ENCODE assay signal across 26 cellular contexts in genomic region chr9:81138173-81138572, GRCh38.
"Had no signal": no experiment of that assay in that cellular context is flagged by ENCODE, and none has a peak within 500 bp of the region (broad histone marks: within the 10 kb centered on the region; RNA-seq: fewer than 3 reads in every experiment).

No MANE protein-coding gene starts in this region.

- H3K27ac Mint-ChIP-seq: activated B cell treated with CpG ODN at 0.5 μM for 24 hours; activated CD4-positive, alpha-beta T cell treated with anti-CD3 and anti-CD28 coated beads, Interleukin-2, amount 10 ng/mL, durations not matched to agents 24 days and 14 days; activated CD8-positive, alpha-beta memory T cell treated with anti-CD3 and anti-CD28 coated beads, Interleukin-2, amount 10 ng/mL, durations not matched to agents 7 days and 5 days; activated naive CD4-positive, alpha-beta T cell treated with anti-CD3 and anti-CD28 coated beads, Interleukin-2, amount 50 U/mL, for 72 hours; activated naive CD8-positive, alpha-beta T cell treated with anti-CD3 and anti-CD28 coated beads, Interleukin-2, amount 50 U/mL, for 24 hours; activated T-cell treated with anti-CD3 and anti-CD28 coated beads, Interleukin-2, amount 50 U/mL, for 24 hours; brain; T-cell had no signal

- H3K4me1 Mint-ChIP-seq: activated B cell treated with CpG ODN at 0.5 μM for 24 hours; activated CD4-positive, alpha-beta T cell treated with anti-CD3 and anti-CD28 coated beads, Interleukin-2, amount 10 ng/mL, durations not matched to agents 24 days and 14 days; activated CD8-positive, alpha-beta memory T cell treated with anti-CD3 and anti-CD28 coated beads, Interleukin-2, amount 10 ng/mL, durations not matched to agents 7 days and 5 days; activated naive CD8-positive, alpha-beta T cell treated with anti-CD3 and anti-CD28 coated beads, Interleukin-2, amount 50 U/mL, for 24 hours; central memory CD8-positive, alpha-beta T cell; T-cell had no signal

- H3K27me3 Mint-ChIP-seq: activated B cell treated with CpG ODN at 0.5 μM for 24 hours; activated CD4-positive, alpha-beta T cell treated with anti-CD3 and anti-CD28 coated beads, Interleukin-2, amount 10 ng/mL, durations not matched to agents 24 days and 14 days; activated CD8-positive, alpha-beta memory T cell treated with anti-CD3 and anti-CD28 coated beads, Interleukin-2, amount 10 ng/mL, durations not matched to agents 7 days and 5 days; activated naive CD8-positive, alpha-beta T cell treated with anti-CD3 and anti-CD28 coated beads, Interleukin-2, amount 50 U/mL, for 24 hours; activated T-cell treated with anti-CD3 and anti-CD28 coated beads, Interleukin-2, amount 50 U/mL, for 24 hours; central memory CD8-positive, alpha-beta T cell; T-cell had no signal

- DNase-seq: activated B cell treated with CpG ODN at 0.5 μM for 24 hours; activated CD4-positive, alpha-beta T cell treated with anti-CD3 and anti-CD28 coated beads for 1 hour; activated CD4-positive, alpha-beta T cell treated with anti-CD3 and anti-CD28 coated beads, Interleukin-2, amount 10 ng/mL, durations not matched to agents 24 days and 14 days; activated CD4-positive, alpha-beta T cell treated with anti-CD3 and anti-CD28 coated beads, Interleukin-2, amount 50 U/mL, for 48 hours; activated CD8-positive, alpha-beta memory T cell treated with anti-CD3 and anti-CD28 coated beads, Interleukin-2, amount 10 ng/mL, durations not matched to agents 7 days and 5 days; activated effector memory CD4-positive, alpha-beta T cell treated with anti-CD3 and anti-CD28 coated beads, Interleukin-2, amount 50 U/mL, for 16 hours; activated naive CD4-positive, alpha-beta T cell treated with Interleukin-2 at 50 U/mL for 16 hours; activated naive CD8-positive, alpha-beta T cell treated with anti-CD3 and anti-CD28 coated beads, Interleukin-2, amount 50 U/mL, for 24 hours; activated T-cell treated with anti-CD3 and anti-CD28 coated beads, Interleukin-2, amount 50 U/mL, for 24 hours; amygdala; MG63; NCI-H1105 treated with DMSO at 0.1 percent for 48 hours; NCI-H1930; NCI-H510A treated with DMSO at 0.1 percent for 48 hours; NCI-H774; NK-92 treated with Interleukin-12 subunit alpha and Interleukin-12 subunit beta, amount 100 ng/mL, for 24 hours; OCI-M1; RPMI8226; T-cell; T-helper 2 cell; T1000 had no signal

- H3K9me3 Mint-ChIP-seq: activated B cell treated with CpG ODN at 0.5 μM for 24 hours; activated CD4-positive, alpha-beta T cell treated with anti-CD3 and anti-CD28 coated beads, Interleukin-2, amount 10 ng/mL, durations not matched to agents 24 days and 14 days; activated naive CD8-positive, alpha-beta T cell treated with anti-CD3 and anti-CD28 coated beads, Interleukin-2, amount 50 U/mL, for 24 hours; activated T-cell treated with anti-CD3 and anti-CD28 coated beads, Interleukin-2, amount 50 U/mL, for 24 hours had no signal

- ATAC-seq: activated CD8-positive, alpha-beta memory T cell treated with anti-CD3 and anti-CD28 coated beads, Interleukin-2, amount 10 ng/mL, durations not matched to agents 7 days and 5 days; activated naive CD4-positive, alpha-beta T cell treated with anti-CD3 and anti-CD28 coated beads, Interleukin-2, amount 50 U/mL, for 72 hours; activated naive CD8-positive, alpha-beta T cell treated with anti-CD3 and anti-CD28 coated beads, Interleukin-2, amount 50 U/mL, for 24 hours; Panc1; Right ventricle myocardium inferior; T-cell had no signal

- H3K36me3 Mint-ChIP-seq: activated CD8-positive, alpha-beta memory T cell treated with anti-CD3 and anti-CD28 coated beads, Interleukin-2, amount 10 ng/mL, durations not matched to agents 7 days and 5 days; activated naive CD4-positive, alpha-beta T cell treated with anti-CD3 and anti-CD28 coated beads, Interleukin-2, amount 50 U/mL, for 72 hours; brain; T-cell had no signal

- H3K4me3 Mint-ChIP-seq: activated B cell treated with CpG ODN at 0.5 μM for 24 hours; activated CD4-positive, alpha-beta T cell treated with anti-CD3 and anti-CD28 coated beads, Interleukin-2, amount 10 ng/mL, durations not matched to agents 24 days and 14 days; activated CD8-positive, alpha-beta memory T cell treated with anti-CD3 and anti-CD28 coated beads, Interleukin-2, amount 10 ng/mL, durations not matched to agents 7 days and 5 days; activated naive CD8-positive, alpha-beta T cell treated with anti-CD3 and anti-CD28 coated beads, Interleukin-2, amount 50 U/mL, for 24 hours; activated T-cell treated with anti-CD3 and anti-CD28 coated beads, Interleukin-2, amount 50 U/mL, for 24 hours; brain; central memory CD8-positive, alpha-beta T cell; T-cell had no signal
